ENCODE assay signal across 11 cellular contexts in the genomic region with DNA sequence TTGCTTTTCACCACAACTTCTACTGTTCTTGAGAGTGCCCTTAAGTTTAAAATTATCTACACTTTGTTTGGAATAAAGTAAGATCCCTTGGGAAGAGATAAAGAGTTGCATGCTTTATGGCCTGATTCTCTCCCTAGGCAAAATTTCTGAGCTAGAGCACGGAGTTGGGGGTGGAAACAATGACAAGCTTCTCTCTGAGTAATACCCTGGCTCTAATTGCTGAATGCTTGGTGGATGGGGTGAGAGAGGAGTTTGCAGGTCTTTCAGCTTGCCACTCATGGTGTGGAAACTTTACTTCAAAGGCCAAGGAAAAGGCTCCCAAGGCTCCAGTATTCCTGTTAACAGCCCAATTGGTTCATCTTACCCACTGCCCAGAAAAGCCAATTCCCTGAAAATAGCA. TPM values are rescaled to one million over a fixed set of nuclear protein-coding genes. Genes with fewer than 3 reads are reported as not detected.
DNase-seq lines count a peak whose midpoint lies in the region; ATAC-seq lines count a peak whose summit lies in the region.
"Had no signal": no experiment of that assay in that cellular context is flagged by ENCODE, and none has a peak within 500 bp of the region (broad histone marks: within the 10 kb centered on the region; RNA-seq: fewer than 3 reads in every experiment).

No MANE protein-coding gene starts in this region.

- H3K4me1 Mint-ChIP-seq in natural killer cell treated with Interleukin-12 subunit alpha and Interleukin-12 subunit beta and Interleukin-15 and Interleukin-18, amount 100 ng/mL, for 72 hours (ENCODE audit: low read depth in 2 of 2) = peaks cover 41 to 44% of the 10 kb centered on the region in 2 donors

- DNase-seq in EL (peak; percentile 17), RPMI7951 (ENCODE audit: low read depth) (peak; percentile 51), astrocyte of the hippocampus (ENCODE audit: low read depth, low spot score) (peak; percentile 54), COLO668 (lab: John Stamatoyannopoulos, UW; ENCODE audit: unreplicated experiment) (no peak), D341Med (ENCODE audit: low spot score) (no peak)
- DNase-seq in natural killer cell treated with Interleukin-12 subunit alpha and Interleukin-12 subunit beta and Interleukin-15 and Interleukin-18, amount 100 ng/mL, for 72 hours (ENCODE audit: low spot score) = no peak
- no peak for DNase-seq in central memory CD4-positive, alpha-beta T cell
- DNase-seq: DMS153, NCI-H2029, tibial artery had no signal

- peak overlapping the region; percentile 34 for H3K4me3 Mint-ChIP-seq in natural killer cell treated with Interleukin-12 subunit alpha and Interleukin-12 subunit beta and Interleukin-15 and Interleukin-18, amount 100 ng/mL, for 72 hours

- H3K27me3 Mint-ChIP-seq in natural killer cell treated with Interleukin-12 subunit alpha and Interleukin-12 subunit beta and Interleukin-15 and Interleukin-18, amount 100 ng/mL, for 72 hours = peaks cover 0 to 1% of the 10 kb centered on the region in 2 donors

- ATAC-seq in natural killer cell treated with Interleukin-12 subunit alpha and Interleukin-12 subunit beta and Interleukin-15 and Interleukin-18, amount 100 ng/mL, for 72 hours = no peak
- ATAC-seq in GM21423 (IDR thresholded peaks at IDR 0.05; ENCODE audit: unreplicated experiment) = no peak

- no peaks in the 10 kb centered on the region for H3K36me3 Mint-ChIP-seq in natural killer cell treated with Interleukin-12 subunit alpha and Interleukin-12 subunit beta and Interleukin-15 and Interleukin-18, amount 100 ng/mL, for 72 hours

- no peaks in the 10 kb centered on the region for H3K9me3 Mint-ChIP-seq in natural killer cell treated with Interleukin-12 subunit alpha and Interleukin-12 subunit beta and Interleukin-15 and Interleukin-18, amount 100 ng/mL, for 72 hours

- H3K27ac Mint-ChIP-seq in natural killer cell treated with Interleukin-12 subunit alpha and Interleukin-12 subunit beta and Interleukin-15 and Interleukin-18, amount 100 ng/mL, for 72 hours = peak overlapping the region; percentile 93 to 98

RNA-seq across cellular contexts. Expression of a gene that starts 26.1 kb away (rescaled TPM):
- 6.4 and 11.7 TPM in 2 replicates for total RNA-seq in RPMI7951 (2014; rRNA removed; shearing (Covaris generic))
- total RNA-seq in natural killer cell treated with Interleukin-12 subunit alpha and Interleukin-12 subunit beta and Interleukin-15 and Interleukin-18, amount 100 ng/mL, for 72 hours = 10 to 100 TPM; 12.3 to 15.5 TPM

Comparison
In these comparisons a context has a peak if more than half of its experiments do, and no peak if none do; other contexts are left out.
1. DNase-seq: peak in EL (single experiment), RPMI7951 (single experiment) and astrocyte of the hippocampus (single experiment); none in natural killer cell treated with Interleukin-12 subunit alpha and Interleukin-12 subunit beta and Interleukin-15 and Interleukin-18, amount 100 ng/mL, for 72 hours (single experiment), central memory CD4-positive, alpha-beta T cell (single experiment), COLO668 (single experiment) and D341Med (single experiment).